ENCODE assay signal across 1 cellular context in genomic region chr12:48972213-48973021, GRCh38.
TF ChIP-seq lines count a peak whose summit lies in the region.

No MANE protein-coding gene starts in this region.

TF ChIP-seq in H1, 55 proteins besides CTCF, POLR2A, EP300 and RAD21:
- TF ChIP-seq EZH2 (IDR thresholded peaks at IDR 0.05; ENCODE audit: low read depth, low read length, severe bottlenecking) (peak; percentile 1), RBBP5 (IDR thresholded peaks at IDR 0.05; ENCODE audit: borderline replicate concordance, low read depth, low read length) (no peak), SUZ12 (IDR thresholded peaks at IDR 0.05; ENCODE audit: low read length) (peak; percentile 17), RNF2 (IDR thresholded peaks at IDR 0.05; ENCODE audit: borderline replicate concordance, low read depth, low read length, missing control alignments, poor library complexity, severe bottlenecking) (peak; percentile 9)
